In the genomic region with DNA sequence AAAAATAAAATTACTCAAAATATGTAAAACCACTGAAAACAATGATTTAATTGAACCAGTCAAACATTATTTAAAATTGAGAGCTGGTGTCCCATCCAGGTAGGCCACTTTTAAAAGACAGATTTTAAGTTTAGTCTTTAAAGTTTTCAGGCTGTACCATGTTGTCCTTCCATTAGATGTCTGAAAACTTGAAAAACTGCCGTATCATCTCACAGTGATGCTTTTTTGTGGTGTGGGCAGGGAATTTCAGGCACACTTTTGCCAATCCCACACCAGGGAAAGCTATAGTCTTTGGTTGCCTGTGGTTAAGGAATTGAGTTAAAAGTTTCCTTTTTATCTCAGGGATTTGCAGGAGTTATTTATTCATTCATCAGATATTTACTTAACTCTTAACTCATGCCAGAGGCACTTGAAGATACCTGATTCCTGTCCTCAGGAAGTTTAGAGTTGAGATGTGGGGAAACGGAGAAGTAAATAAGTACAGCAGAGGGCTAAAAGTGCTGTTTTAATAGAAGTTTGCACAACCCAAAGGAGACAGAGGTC, we compare ENCODE assay signal across 1 cellular context.
TF ChIP-seq lines count a peak whose summit lies in the region.

No MANE protein-coding gene starts in this region.

TF ChIP-seq in endothelial cell of umbilical vein, 7 proteins besides CTCF, POLR2A, EP300 and RAD21:
- TF ChIP-seq, protein P1, sequence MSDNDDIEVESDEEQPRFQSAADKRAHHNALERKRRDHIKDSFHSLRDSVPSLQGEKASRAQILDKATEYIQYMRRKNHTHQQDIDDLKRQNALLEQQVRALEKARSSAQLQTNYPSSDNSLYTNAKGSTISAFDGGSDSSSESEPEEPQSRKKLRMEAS (IDR thresholded peaks at IDR 0.05; ENCODE audit: insufficient read depth, insufficient read length) = no peak
- TF ChIP-seq GATA2 (IDR thresholded peaks at IDR 0.05; ENCODE audit: insufficient read depth, insufficient read length, low read depth, low read length) (no peak), JUN (IDR thresholded peaks at IDR 0.05; ENCODE audit: borderline replicate concordance, insufficient read depth, insufficient read length, low read depth) (no peak), EZH2 (IDR thresholded peaks at IDR 0.05; ENCODE audit: borderline replicate concordance, low read depth, low read length, severe bottlenecking) (no peak), MYC (IDR thresholded peaks at IDR 0.05; ENCODE audit: low read depth, low read length) (no peak), FOS (IDR thresholded peaks at IDR 0.05; ENCODE audit: borderline replicate concordance, insufficient read depth, low read length) (no peak), POLR2AphosphoS5 (IDR thresholded peaks at IDR 0.05; ENCODE audit: insufficient read depth, low read depth, low read length) (no peak)
